In the genomic region with DNA sequence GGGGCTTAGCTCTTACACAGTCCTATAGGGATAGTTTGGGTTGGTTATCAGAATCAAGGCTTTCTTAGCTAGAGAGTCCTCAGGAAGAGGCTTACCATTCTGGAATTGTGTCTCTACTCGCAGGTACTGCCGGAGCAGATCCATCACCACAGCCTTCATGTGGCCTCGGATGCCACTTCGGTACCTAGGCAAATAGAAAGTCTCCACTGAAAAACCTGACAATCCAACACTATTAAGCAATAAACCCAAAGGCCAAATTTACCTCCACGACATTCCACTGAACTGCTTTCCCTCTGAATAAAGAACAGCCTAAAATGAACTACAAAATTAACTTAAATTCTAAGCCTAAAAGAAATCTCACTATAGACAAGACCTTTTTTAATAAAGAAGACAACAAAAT, we compare ENCODE assay signal across 17 cellular contexts.
"Had no signal": no experiment of that assay in that cellular context is flagged by ENCODE, and none has a peak within 500 bp of the region (broad histone marks: within the 10 kb centered on the region; RNA-seq: fewer than 3 reads in every experiment).

No MANE protein-coding gene starts in this region.

- H3K27me3 ChIP-seq: heart left ventricle, tibial artery, upper lobe of left lung, vagina had no signal

- H3K27ac ChIP-seq: left ventricle myocardium inferior, parathyroid adenoma, prostate gland, tibial artery, upper lobe of left lung, vagina had no signal

- H3K9me3 ChIP-seq: heart left ventricle, left ventricle myocardium inferior, prostate gland, tibial artery, upper lobe of left lung, vagina had no signal

- H3K9me3 Mint-ChIP-seq: natural killer cell treated with Interleukin-12 subunit alpha and Interleukin-12 subunit beta and Interleukin-15 and Interleukin-18, amount 100 ng/mL, for 72 hours; stimulated activated effector memory CD8-positive, alpha-beta T cell treated with anti-CD3 and anti-CD28 coated beads, Interleukin-12 subunit alpha, Interleukin-12 subunit beta, amount 100 ng/mL, for 72 hours had no signal

- DNase-seq: heart left ventricle; hippocampal formation; left ventricle myocardium inferior; occipital lobe; stimulated activated CD4-positive, alpha-beta T cell treated with anti-CD3 and anti-CD28 coated beads, Interleukin-12 subunit alpha, Interleukin-12 subunit beta, amount 100 ng/mL, for 4 hours; stimulated activated CD4-positive, alpha-beta T cell treated with anti-CD3 and anti-CD28 coated beads, Interleukin-4, amount 100 ng/mL, for 1 hour; stimulated activated CD8-positive, alpha-beta memory T cell treated with anti-CD3 and anti-CD28 coated beads, Interleukin-4, amount 100 ng/mL, for 48 hours; stimulated activated naive CD8-positive, alpha-beta T cell treated with anti-CD3 and anti-CD28 coated beads, Interleukin-15, Interleukin-2, amounts not matched to agents 100 U/mL and 50 U/mL, for 24 hours; tibial artery; upper lobe of left lung had no signal

- ATAC-seq: esophagus mucosa; natural killer cell treated with Interleukin-12 subunit alpha and Interleukin-12 subunit beta and Interleukin-15 and Interleukin-18, amount 100 ng/mL, for 72 hours; stimulated activated effector memory CD8-positive, alpha-beta T cell treated with anti-CD3 and anti-CD28 coated beads, Interleukin-12 subunit alpha, Interleukin-12 subunit beta, amount 100 ng/mL, for 72 hours; stimulated activated naive CD8-positive, alpha-beta T cell treated with anti-CD3 and anti-CD28 coated beads, Interleukin-15, Interleukin-2, amounts not matched to agents 100 U/mL and 50 U/mL, for 24 hours had no signal

- H3K4me1 Mint-ChIP-seq: stimulated activated effector memory CD8-positive, alpha-beta T cell treated with anti-CD3 and anti-CD28 coated beads, Interleukin-12 subunit alpha, Interleukin-12 subunit beta, amount 100 ng/mL, for 72 hours had no signal

- H3K4me3 Mint-ChIP-seq: natural killer cell treated with Interleukin-12 subunit alpha and Interleukin-12 subunit beta and Interleukin-15 and Interleukin-18, amount 100 ng/mL, for 72 hours; stimulated activated effector memory CD8-positive, alpha-beta T cell treated with anti-CD3 and anti-CD28 coated beads, Interleukin-12 subunit alpha, Interleukin-12 subunit beta, amount 100 ng/mL, for 72 hours had no signal

- H3K27ac Mint-ChIP-seq: natural killer cell treated with Interleukin-12 subunit alpha and Interleukin-12 subunit beta and Interleukin-15 and Interleukin-18, amount 100 ng/mL, for 72 hours; stimulated activated effector memory CD8-positive, alpha-beta T cell treated with anti-CD3 and anti-CD28 coated beads, Interleukin-12 subunit alpha, Interleukin-12 subunit beta, amount 100 ng/mL, for 72 hours had no signal

- H3K27me3 Mint-ChIP-seq: natural killer cell treated with Interleukin-12 subunit alpha and Interleukin-12 subunit beta and Interleukin-15 and Interleukin-18, amount 100 ng/mL, for 72 hours had no signal

- H3K4me1 ChIP-seq: parathyroid adenoma, prostate gland, tibial artery, upper lobe of left lung, vagina had no signal

- H3K4me3 ChIP-seq: heart left ventricle, left ventricle myocardium inferior, lung, prostate gland, tibial artery, upper lobe of left lung, vagina had no signal
